In the genomic region with DNA sequence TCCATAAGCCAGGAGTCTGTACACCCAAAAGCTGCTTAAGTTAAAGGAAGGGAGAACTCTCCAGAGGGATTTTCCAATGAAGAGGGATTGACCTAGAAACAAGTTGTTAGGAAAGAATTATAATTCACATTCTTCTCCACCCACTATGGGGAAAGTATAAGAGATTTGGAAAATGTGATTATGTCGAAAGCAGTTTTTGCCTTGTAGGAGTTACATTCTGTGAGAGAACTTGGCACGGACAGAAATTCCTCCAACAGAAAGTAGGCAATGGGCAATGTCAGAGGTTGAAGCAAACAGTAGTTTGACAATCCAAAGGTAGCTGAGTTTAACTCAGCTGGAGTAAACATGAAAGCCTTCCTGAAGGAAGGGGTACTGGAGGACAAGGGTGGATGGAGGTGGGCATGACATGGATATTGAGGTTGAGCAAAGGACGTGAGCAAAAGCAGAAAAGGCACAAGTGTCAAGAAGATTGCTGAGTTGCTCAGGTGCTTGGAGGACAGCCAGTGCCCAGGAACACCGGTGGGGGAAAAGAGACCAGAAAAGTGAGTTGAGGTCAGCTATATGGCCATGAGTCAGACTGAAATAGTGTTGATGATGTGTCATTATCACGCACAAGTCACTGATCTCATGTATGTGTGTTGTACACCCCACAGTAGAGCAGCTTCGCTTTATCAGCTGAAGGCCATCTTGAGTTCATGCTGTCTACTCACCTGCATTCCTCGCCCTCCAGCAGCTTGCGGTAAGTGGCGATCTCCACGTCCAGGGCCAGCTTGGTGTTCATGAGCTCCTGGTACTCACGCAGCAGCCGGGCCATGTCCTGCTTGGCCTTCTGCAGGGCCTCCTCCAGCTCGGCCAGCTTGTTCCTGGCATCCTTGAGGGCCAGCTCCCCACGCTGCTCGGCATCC, we compare ENCODE assay signal across 20 cellular contexts. TPM values are rescaled to one million over a fixed set of nuclear protein-coding genes. Genes with fewer than 3 reads are reported as not detected.
DNase-seq lines count a peak whose midpoint lies in the region; ATAC-seq and TF ChIP-seq lines count a peak whose summit lies in the region.
"Had no signal": no experiment of that assay in that cellular context is flagged by ENCODE, and none has a peak within 500 bp of the region (broad histone marks: within the 10 kb centered on the region; RNA-seq: fewer than 3 reads in every experiment).

No MANE protein-coding gene starts in this region.

- H3K27ac ChIP-seq in sigmoid colon, result peak overlapping the region in 3 of 4 donors; percentile 16 to 60 (median 17)
- H3K27ac ChIP-seq: neutrophil, stomach had no signal

- peaks cover 14% of the 10 kb centered on the region for H3K27me3 Mint-ChIP-seq in activated T-helper 17 cell treated with anti-CD3 and anti-CD28 coated beads, Interleukin-2, amount 50 U/mL, for 72 hours

- intact Hi-C loops in sigmoid colon (cut with DNase I), result no loop called here

- H3K27me3 ChIP-seq in H7 (ENCODE audit: control insufficient read depth, insufficient read depth, low read length) (no peaks in the 10 kb centered on the region), sigmoid colon (no peaks in the 10 kb centered on the region)
- H3K27me3 ChIP-seq: neutrophil had no signal

- TF ChIP-seq EP300 in sigmoid colon (IDR thresholded peaks at IDR 0.05), result peak in 1 of 4 donors; percentile 70

- no peak for TF ChIP-seq CTCF in sigmoid colon (IDR thresholded peaks at IDR 0.05)

- WGBS in sigmoid colon, 2 donors, result 88 to 89% methylated on average over 15 of the region's 15 CpGs

- no peaks in the 10 kb centered on the region for H3K9me3 ChIP-seq in sigmoid colon
- H3K9me3 ChIP-seq: neutrophil had no signal

- H3K4me3 Mint-ChIP-seq in activated T-helper 17 cell treated with anti-CD3 and anti-CD28 coated beads, Interleukin-2, amount 50 U/mL, for 72 hours, result no peak overlapping the region
- H3K4me3 Mint-ChIP-seq: activated T-cell treated with anti-CD3 and anti-CD28 coated beads, Interleukin-2, amount 50 U/mL, for 4 hours; HFFc6; T-helper 1 cell treated with Interleukin-12 subunit alpha and Interleukin-12 subunit beta and Interleukin-4 antibody, amounts not matched to agents 30 μg/mL and 1 μg/mL, for 36 hours had no signal

- H3K36me3 Mint-ChIP-seq in activated T-helper 17 cell treated with anti-CD3 and anti-CD28 coated beads, Interleukin-2, amount 50 U/mL, for 72 hours (ENCODE audit: low read depth), result no peaks in the 10 kb centered on the region

- no peaks in the 10 kb centered on the region for H3K4me1 Mint-ChIP-seq in activated T-helper 17 cell treated with anti-CD3 and anti-CD28 coated beads, Interleukin-2, amount 50 U/mL, for 72 hours

- peak; percentile 5 for DNase-seq in H7
- peak; percentile 16 for DNase-seq in fibroblast of gingiva (ENCODE audit: low read depth)
- no peak for DNase-seq in sigmoid colon
- no peak for DNase-seq in NCI-H128 (lab: John Stamatoyannopoulos, UW; ENCODE audit: unreplicated experiment)
- DNase-seq in stimulated activated CD4-positive, alpha-beta T cell treated with anti-CD3 and anti-CD28 coated beads, Interleukin-2, amount 100 ng/mL, for 24 hours, result no peak
- DNase-seq: activated T-cell treated with anti-CD3 and anti-CD28 coated beads, Interleukin-2, amount 50 U/mL, for 4 hours; erythroblast; HFFc6; NCI-H2029; NCI-H69; stomach had no signal

- H3K36me3 ChIP-seq in H7 (replicated peaks; ENCODE audit: control insufficient read depth, insufficient read depth, low read length), result no peaks in the 10 kb centered on the region
- H3K36me3 ChIP-seq in sigmoid colon, result no peaks in the 10 kb centered on the region
- H3K36me3 ChIP-seq: neutrophil, stomach had no signal

- TF ChIP-seq POLR2A in sigmoid colon (IDR thresholded peaks at IDR 0.05), result no peak

- H3K27ac Mint-ChIP-seq in activated T-helper 17 cell treated with anti-CD3 and anti-CD28 coated beads, Interleukin-2, amount 50 U/mL, for 72 hours, result no peak overlapping the region
- H3K27ac Mint-ChIP-seq: HFFc6; T-helper 1 cell treated with Interleukin-12 subunit alpha and Interleukin-12 subunit beta and Interleukin-4 antibody, amounts not matched to agents 30 μg/mL and 1 μg/mL, for 36 hours had no signal

- H3K4me3 ChIP-seq in H7 (ENCODE audit: insufficient read depth, low read depth, low read length) (no peak overlapping the region), sigmoid colon (no peak overlapping the region)
- H3K4me3 ChIP-seq: smooth muscle cell, stomach had no signal

- ATAC-seq in activated T-helper 17 cell treated with anti-CD3 and anti-CD28 coated beads, Interleukin-2, amount 50 U/mL, for 72 hours (replicated peaks), result peak; percentile 29
- ATAC-seq in GM21528 (IDR thresholded peaks at IDR 0.05; ENCODE audit: low FRiP score, unreplicated experiment) (no peak), GM21526 (IDR thresholded peaks at IDR 0.05; ENCODE audit: low FRiP score, unreplicated experiment) (no peak)
- ATAC-seq: activated T-cell treated with anti-CD3 and anti-CD28 coated beads, Interleukin-2, amount 50 U/mL, for 4 hours had no signal

- H3K4me1 ChIP-seq in sigmoid colon, result peaks cover 0 to 45% (median 15%) of the 10 kb centered on the region in 4 donors

- peaks cover 7% of the 10 kb centered on the region for H3K9me3 Mint-ChIP-seq in activated T-helper 17 cell treated with anti-CD3 and anti-CD28 coated beads, Interleukin-2, amount 50 U/mL, for 72 hours

RNA-seq across cellular contexts. Expression of gene KRT5, which starts 4.0 kb away (rescaled TPM):
- not detected in 2 replicates for total RNA-seq in H7 (2014; rRNA removed; shearing (Covaris generic))
- not detected for total RNA-seq in activated T-helper 17 cell treated with anti-CD3 and anti-CD28 coated beads, Interleukin-2, amount 50 U/mL, for 72 hours
- total RNA-seq in sigmoid colon, result under 1 TPM in 1 of 4 donors, not detected in 3; 0.36 TPM
- polyA plus RNA-seq in sigmoid colon, result 1 to 10 TPM in 2 of 3 donors, not detected in 1; 1.1 to 7.8 TPM
- total RNA-seq: activated T-cell treated with anti-CD3 and anti-CD28 coated beads, Interleukin-2, amount 50 U/mL, for 4 hours; chondrocyte; HFFc6; RPMI7951 had no signal
- polyA plus RNA-seq: BJ had no signal

RNA-seq across cellular contexts. Expression of gene KRT6A, which starts 23.1 kb away (rescaled TPM):
- not detected in 2 replicates for total RNA-seq in H7 (2014; rRNA removed; shearing (Covaris generic))
- total RNA-seq in activated T-helper 17 cell treated with anti-CD3 and anti-CD28 coated beads, Interleukin-2, amount 50 U/mL, for 72 hours, result not detected
- not detected for total RNA-seq in sigmoid colon
- polyA plus RNA-seq in sigmoid colon, result 1 to 10 TPM in 1 of 3 donors, under 1 TPM in 1, not detected in 1; 0.19 to 6.0 TPM
- total RNA-seq: activated T-cell treated with anti-CD3 and anti-CD28 coated beads, Interleukin-2, amount 50 U/mL, for 4 hours; chondrocyte; HFFc6; RPMI7951 had no signal
- polyA plus RNA-seq: BJ had no signal

RNA-seq across cellular contexts. Expression of gene KRT71, which starts 36.8 kb away (rescaled TPM):
- total RNA-seq in H7 (2014; rRNA removed; shearing (Covaris generic)), result not detected in 2 replicates
- total RNA-seq in activated T-helper 17 cell treated with anti-CD3 and anti-CD28 coated beads, Interleukin-2, amount 50 U/mL, for 72 hours, result not detected
- not detected for total RNA-seq in sigmoid colon
- polyA plus RNA-seq in sigmoid colon, result not detected
- total RNA-seq: activated T-cell treated with anti-CD3 and anti-CD28 coated beads, Interleukin-2, amount 50 U/mL, for 4 hours; chondrocyte; HFFc6; RPMI7951; smooth muscle cell; stomach had no signal
- polyA plus RNA-seq: BJ, smooth muscle cell, stomach had no signal

RNA-seq across cellular contexts. Expression of gene KRT6C, which starts 42.6 kb away (rescaled TPM):
- total RNA-seq in H7 (2014; rRNA removed; shearing (Covaris generic)), result not detected in 2 replicates
- not detected for total RNA-seq in activated T-helper 17 cell treated with anti-CD3 and anti-CD28 coated beads, Interleukin-2, amount 50 U/mL, for 72 hours
- total RNA-seq in sigmoid colon, result not detected
- polyA plus RNA-seq in sigmoid colon, result under 1 TPM in 1 of 3 donors, not detected in 2; 0.60 TPM
- total RNA-seq: activated T-cell treated with anti-CD3 and anti-CD28 coated beads, Interleukin-2, amount 50 U/mL, for 4 hours; chondrocyte; HFFc6; RPMI7951 had no signal
- polyA plus RNA-seq: BJ had no signal

RNA-seq across cellular contexts. Expression of gene KRT74, which starts 57.5 kb away (rescaled TPM):
- total RNA-seq in H7 (2014; rRNA removed; shearing (Covaris generic)), result not detected in 2 replicates
- total RNA-seq in activated T-helper 17 cell treated with anti-CD3 and anti-CD28 coated beads, Interleukin-2, amount 50 U/mL, for 72 hours, result not detected
- not detected for total RNA-seq in sigmoid colon
- polyA plus RNA-seq in sigmoid colon, result not detected
- total RNA-seq: activated T-cell treated with anti-CD3 and anti-CD28 coated beads, Interleukin-2, amount 50 U/mL, for 4 hours; chondrocyte; HFFc6; RPMI7951; smooth muscle cell; stomach had no signal
- polyA plus RNA-seq: BJ, smooth muscle cell had no signal

Comparison
In these comparisons a context has a peak if more than half of its experiments do, and no peak if none do; other contexts are left out.
1. DNase-seq: peak in H7 (single experiment) and fibroblast of gingiva (single experiment); none in sigmoid colon (single experiment), NCI-H128 (single experiment) and stimulated activated CD4-positive, alpha-beta T cell treated with anti-CD3 and anti-CD28 coated beads, Interleukin-2, amount 100 ng/mL, for 24 hours (0 of 2).